17 cellular contexts compared by ENCODE assay signal in genomic region chr1:20368866-20369545, GRCh38.
DNase-seq lines count a peak whose midpoint lies in the region; ATAC-seq and TF ChIP-seq lines count a peak whose summit lies in the region.
"Had no signal": no experiment of that assay in that cellular context is flagged by ENCODE, and none has a peak within 500 bp of the region (broad histone marks: within the 10 kb centered on the region; RNA-seq: fewer than 3 reads in every experiment).

No MANE protein-coding gene starts in this region.

- 0 out of 2 replicates have a peak, but pooled peaks cover 8% of the 10 kb centered on the region for H3K4me1 Mint-ChIP-seq in WTC11

- H3K27me3 Mint-ChIP-seq in WTC11 (ENCODE audit: low read depth) = peaks cover 93% of the 10 kb centered on the region

- H3K9me3 Mint-ChIP-seq in WTC11 = no peaks in the 10 kb centered on the region

- peak; percentile 53 for DNase-seq in NCI-H748 (lab: John Stamatoyannopoulos, UW; ENCODE audit: unreplicated experiment)
- DNase-seq in NCI-H748 treated with DMSO at 0.1 percent for 48 hours (lab: John Stamatoyannopoulos, UW) = no peak
- peak; percentile 88 for DNase-seq in NCI-H1105 treated with DMSO at 0.1 percent for 48 hours (lab: John Stamatoyannopoulos, UW)
- DNase-seq in WTC11 (ENCODE audit: low spot score) = no peak
- DNase-seq in NCI-H774 (lab: John Stamatoyannopoulos, UW) = no peak
- no peak for DNase-seq in activated naive CD4-positive, alpha-beta T cell treated with Interleukin-2 at 50 U/mL for 16 hours
- DNase-seq: GOT3, KBM-7, MV-4-11, NCI-H2029, NCI-H446, NCI-H524 treated with DMSO at 0.1 percent for 48 hours, Right ventricle myocardium superior, RPMI8226 had no signal

- peak overlapping the region; percentile 91 for H3K27ac ChIP-seq in VCaP
- H3K27ac ChIP-seq: SJSA1 had no signal

- no peak overlapping the region for H3K4me3 Mint-ChIP-seq in WTC11

- H3K27ac Mint-ChIP-seq in WTC11 = no peak overlapping the region

- POLR2A ChIA-PET in WTC11 (lab: Charles Lee) = no interaction called here

- ATAC-seq in WTC11 = no peak
- ATAC-seq: GM12878 had no signal

- no peak for TF ChIP-seq CTCF in VCaP (conservative IDR thresholded peaks at IDR 0.05)
- no peak for TF ChIP-seq CTCF in WTC11 (IDR thresholded peaks at IDR 0.05)

- no peaks in the 10 kb centered on the region for H3K36me3 Mint-ChIP-seq in WTC11

- CTCF ChIA-PET in WTC11 (lab: Charles Lee) = interaction anchor here (0.6 to 1.4 kb wide), 4 partner anchors 8 to 156 kb away, joined by 3 to 6 read pairs (median 4); no protein-coding TSS in a partner anchor

TF ChIP-seq in WTC11, 78 proteins besides CTCF, POLR2A, EP300 and RAD21:
- TF ChIP-seq MYBL2 (CRISPR knock-in tag; IDR thresholded peaks at IDR 0.05) = no peak
- no peak for TF ChIP-seq TEAD4 (CRISPR knock-in tag; IDR thresholded peaks at IDR 0.05)
- no peak for TF ChIP-seq GTF2I (CRISPR knock-in tag; conservative IDR thresholded peaks at IDR 0.05)
- no peak for TF ChIP-seq PREB (CRISPR knock-in tag; IDR thresholded peaks at IDR 0.05; ENCODE audit: borderline replicate concordance)
- TF ChIP-seq ZNF317 (CRISPR knock-in tag; IDR thresholded peaks at IDR 0.05; ENCODE audit: borderline replicate concordance, low read depth) = no peak
- TF ChIP-seq RORB (CRISPR knock-in tag; IDR thresholded peaks at IDR 0.05) = no peak
- TF ChIP-seq CREB1 (CRISPR knock-in tag; IDR thresholded peaks at IDR 0.05) = no peak
- TF ChIP-seq FOXJ3 (CRISPR knock-in tag; IDR thresholded peaks at IDR 0.05; ENCODE audit: borderline replicate concordance) = no peak
- TF ChIP-seq ZNF121 (CRISPR knock-in tag; IDR thresholded peaks at IDR 0.05) = no peak
- TF ChIP-seq ZNF532 (CRISPR knock-in tag; IDR thresholded peaks at IDR 0.05; ENCODE audit: borderline replicate concordance) = no peak
- TF ChIP-seq USF1 (CRISPR knock-in tag; IDR thresholded peaks at IDR 0.05) = no peak
- no peak for TF ChIP-seq NFYB (CRISPR knock-in tag; conservative IDR thresholded peaks at IDR 0.05; ENCODE audit: low read depth)
- TF ChIP-seq ZNF423 (CRISPR knock-in tag; IDR thresholded peaks at IDR 0.05) = no peak
- no peak for TF ChIP-seq CREM (CRISPR knock-in tag; IDR thresholded peaks at IDR 0.05)
- no peak for TF ChIP-seq AR (CRISPR knock-in tag; IDR thresholded peaks at IDR 0.05)
- no peak for TF ChIP-seq GRHL2 (CRISPR knock-in tag; IDR thresholded peaks at IDR 0.05; ENCODE audit: insufficient replicate concordance, severe bottlenecking)
- no peak for TF ChIP-seq SMAD3 (CRISPR knock-in tag; IDR thresholded peaks at IDR 0.05; ENCODE audit: borderline replicate concordance)
- no peak for TF ChIP-seq ETV6 (CRISPR knock-in tag; IDR thresholded peaks at IDR 0.05)
- TF ChIP-seq USF2 (CRISPR knock-in tag; IDR thresholded peaks at IDR 0.05) = no peak

Comparison
In these comparisons a context has a peak if more than half of its experiments do, and no peak if none do; other contexts are left out.
1. DNase-seq: peak in NCI-H748 (single experiment) and NCI-H1105 treated with DMSO at 0.1 percent for 48 hours (single experiment); none in NCI-H748 treated with DMSO at 0.1 percent for 48 hours (single experiment), WTC11 (single experiment), NCI-H774 (single experiment) and activated naive CD4-positive, alpha-beta T cell treated with Interleukin-2 at 50 U/mL for 16 hours (single experiment).